ENCODE assay signal across 13 cellular contexts in the genomic region with DNA sequence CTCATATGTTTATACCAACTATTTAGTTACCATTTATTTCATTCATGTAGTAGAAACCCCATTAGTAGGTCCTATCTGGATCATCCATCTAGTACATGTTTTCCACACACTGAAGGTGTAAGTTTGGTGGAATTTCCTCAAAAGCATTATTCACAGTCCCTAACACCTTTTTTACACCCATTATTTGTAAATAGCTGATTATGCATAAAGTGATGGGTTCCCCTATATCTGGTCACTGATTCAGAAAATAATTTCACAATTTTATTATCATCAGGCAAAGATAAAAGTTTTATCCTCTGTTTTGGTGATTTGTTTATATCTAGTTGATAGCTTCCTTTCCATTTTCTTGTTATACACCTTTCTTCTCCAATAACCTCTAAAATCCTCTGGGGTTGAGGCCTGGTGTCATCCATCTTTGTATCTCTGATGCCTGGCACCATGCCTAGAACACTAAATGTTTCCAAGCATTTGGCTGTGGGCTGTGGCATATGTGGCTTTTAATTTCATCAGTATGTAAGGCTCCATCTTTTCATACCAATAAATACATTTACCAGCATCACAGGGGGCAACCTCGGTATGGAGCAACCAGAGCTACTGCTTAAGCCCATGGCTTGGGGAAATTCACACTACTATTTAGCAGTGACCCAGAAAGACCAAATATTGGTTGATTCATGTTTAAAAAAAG.
"Had no signal": no experiment of that assay in that cellular context is flagged by ENCODE, and none has a peak within 500 bp of the region (broad histone marks: within the 10 kb centered on the region; RNA-seq: fewer than 3 reads in every experiment).

No MANE protein-coding gene starts in this region.

- H3K4me1 Mint-ChIP-seq: activated naive CD4-positive, alpha-beta T cell treated with anti-CD3 and anti-CD28 coated beads, Interleukin-2, amount 50 U/mL, for 24 hours had no signal

- H3K4me1 ChIP-seq: gastroesophageal sphincter, thyroid gland had no signal

- H2AFZ ChIP-seq: hepatocyte had no signal

- H3K9me3 Mint-ChIP-seq: activated naive CD4-positive, alpha-beta T cell treated with anti-CD3 and anti-CD28 coated beads, Interleukin-2, amount 50 U/mL, for 24 hours had no signal

- H3K4me3 Mint-ChIP-seq: activated naive CD4-positive, alpha-beta T cell treated with anti-CD3 and anti-CD28 coated beads, Interleukin-2, amount 50 U/mL, for 24 hours; dendritic cell treated with granulocyte-macrophage colony-stimulating factor and Interleukin-4, amounts not matched to agents 40 ng/mL and 50 ng/mL, for 4 days; effector memory CD8-positive, alpha-beta T cell had no signal

- DNase-seq: activated T-cell treated with anti-CD3 and anti-CD28 coated beads, Interleukin-2, amount 50 U/mL, for 1 hour; amniotic stem cell; brain microvascular endothelial cell; cerebellar nuclear complex; effector memory CD8-positive, alpha-beta T cell; thyroid gland had no signal

- ATAC-seq: effector memory CD8-positive, alpha-beta T cell; gastroesophageal sphincter had no signal

- H3K27ac ChIP-seq: brain microvascular endothelial cell, epithelial cell of prostate, gastroesophageal sphincter, hepatocyte, thyroid gland had no signal

- H3K36me3 Mint-ChIP-seq: activated naive CD4-positive, alpha-beta T cell treated with anti-CD3 and anti-CD28 coated beads, Interleukin-2, amount 50 U/mL, for 24 hours had no signal

- H3K27me3 ChIP-seq: brain microvascular endothelial cell, gastroesophageal sphincter, hepatocyte, thyroid gland had no signal

- FAIRE-seq: urothelium cell line had no signal

- H3K9me3 ChIP-seq: gastroesophageal sphincter, thyroid gland had no signal

- H3K36me3 ChIP-seq: brain microvascular endothelial cell, gastroesophageal sphincter, thyroid gland had no signal

- H3K27ac Mint-ChIP-seq: activated naive CD4-positive, alpha-beta T cell treated with anti-CD3 and anti-CD28 coated beads, Interleukin-2, amount 50 U/mL, for 24 hours; dendritic cell treated with granulocyte-macrophage colony-stimulating factor and Interleukin-4, amounts not matched to agents 40 ng/mL and 50 ng/mL, for 4 days; effector memory CD8-positive, alpha-beta T cell had no signal

- H3K79me2 ChIP-seq: hepatocyte had no signal

- H3K4me3 ChIP-seq: gastroesophageal sphincter, hepatocyte, smooth muscle cell, thyroid gland had no signal

- H3K4me2 ChIP-seq: hepatocyte, smooth muscle cell had no signal

- H3K27me3 Mint-ChIP-seq: activated naive CD4-positive, alpha-beta T cell treated with anti-CD3 and anti-CD28 coated beads, Interleukin-2, amount 50 U/mL, for 24 hours; dendritic cell treated with granulocyte-macrophage colony-stimulating factor and Interleukin-4, amounts not matched to agents 40 ng/mL and 50 ng/mL, for 4 days; effector memory CD8-positive, alpha-beta T cell had no signal
